16 cellular contexts compared by ENCODE assay signal in genomic region chr5:31161772-31162171, GRCh38. TPM values are rescaled to one million over a fixed set of nuclear protein-coding genes. Genes with fewer than 3 reads are reported as not detected.
DNase-seq lines count a peak whose midpoint lies in the region; ATAC-seq, FAIRE-seq and TF ChIP-seq lines count a peak whose summit lies in the region.
"Had no signal": no experiment of that assay in that cellular context is flagged by ENCODE, and none has a peak within 500 bp of the region (broad histone marks: within the 10 kb centered on the region; RNA-seq: fewer than 3 reads in every experiment).

No MANE protein-coding gene starts in this region.

- FAIRE-seq in HTR-8/SVneo (lab: Jason Lieb, UNC), result peak; percentile 38
- peak; percentile 10 for FAIRE-seq in colon (lab: Jason Lieb, UNC)
- no peak for FAIRE-seq in kidney (lab: Jason Lieb, UNC)
- FAIRE-seq: endothelial cell of umbilical vein had no signal

- DNase-seq in HTR-8/SVneo (ENCODE audit: insufficient read length, low spot score) (peak; percentile 17), kidney (no peak), retina (peak; percentile 44), OCI-M1 (lab: John Stamatoyannopoulos, UW) (no peak), superior temporal gyrus (ENCODE audit: extremely low spot score) (no peak)
- DNase-seq in naive thymus-derived CD4-positive, alpha-beta T cell, result no peak
- DNase-seq: activated naive CD4-positive, alpha-beta T cell treated with anti-CD3 and anti-CD28 coated beads, Interleukin-2, amount 10 ng/mL, durations not matched to agents 7 days and 5 days; H7; Kasumi-1; left ventricle myocardium superior; NCI-H146 had no signal

- H3K9me3 ChIP-seq in kidney (ENCODE audit: control insufficient read depth in 1 of 2, low read length in 2 of 2), result no peaks in the 10 kb centered on the region
- H3K9me3 ChIP-seq in naive thymus-derived CD4-positive, alpha-beta T cell (ENCODE audit: control insufficient read depth in 2 of 3, low read length in 3 of 3), result no peaks in the 10 kb centered on the region

- no peak overlapping the region for H3K27ac ChIP-seq in kidney (ENCODE audit: low read depth in 2 of 2, low read length in 2 of 2)
- H3K27ac ChIP-seq in naive thymus-derived CD4-positive, alpha-beta T cell (ENCODE audit: low read depth, low read length), result no peak overlapping the region

- H3K4me3 ChIP-seq in kidney (ENCODE audit: low read length in 2 of 2), result peak overlapping the region; percentile 39 to 53
- no peak overlapping the region for H3K4me3 ChIP-seq in naive thymus-derived CD4-positive, alpha-beta T cell (ENCODE audit: low read length)

- peaks cover 0 to 2% (median 0%) of the 10 kb centered on the region in 7 donors for H3K4me1 Mint-ChIP-seq in naive thymus-derived CD4-positive, alpha-beta T cell
- H3K4me1 Mint-ChIP-seq: activated naive CD4-positive, alpha-beta T cell treated with anti-CD3 and anti-CD28 coated beads, Interleukin-2, amount 10 ng/mL, durations not matched to agents 7 days and 5 days had no signal

- CTCF ChIA-PET in naive thymus-derived CD4-positive, alpha-beta T cell (lab: Charles Lee), result no interaction called here

- no peaks in the 10 kb centered on the region for H3K27me3 ChIP-seq in naive thymus-derived CD4-positive, alpha-beta T cell (ENCODE audit: control insufficient read depth in 2 of 2, insufficient read depth in 2 of 2, low read length in 2 of 2)

- no peak overlapping the region for H3K9ac ChIP-seq in kidney (ENCODE audit: low read length in 2 of 2)

- no peak overlapping the region for H3K4me3 Mint-ChIP-seq in naive thymus-derived CD4-positive, alpha-beta T cell
- H3K4me3 Mint-ChIP-seq: activated naive CD4-positive, alpha-beta T cell treated with anti-CD3 and anti-CD28 coated beads, Interleukin-2, amount 10 ng/mL, durations not matched to agents 7 days and 5 days had no signal

- peaks cover 0 to 5% (median 0%) of the 10 kb centered on the region in 11 donors for H3K9me3 Mint-ChIP-seq in naive thymus-derived CD4-positive, alpha-beta T cell
- H3K9me3 Mint-ChIP-seq: activated naive CD4-positive, alpha-beta T cell treated with anti-CD3 and anti-CD28 coated beads, Interleukin-2, amount 10 ng/mL, durations not matched to agents 7 days and 5 days had no signal

- no peak for ATAC-seq in naive thymus-derived CD4-positive, alpha-beta T cell
- no peak for ATAC-seq in HG02981 (IDR thresholded peaks at IDR 0.05; ENCODE audit: unreplicated experiment)
- ATAC-seq: left ventricle myocardium superior, SK-N-SH treated with all-trans-retinoic acid at 6 μM for 48 hours had no signal

- no peak overlapping the region for H3K27ac Mint-ChIP-seq in naive thymus-derived CD4-positive, alpha-beta T cell
- H3K27ac Mint-ChIP-seq: activated naive CD4-positive, alpha-beta T cell treated with anti-CD3 and anti-CD28 coated beads, Interleukin-2, amount 10 ng/mL, durations not matched to agents 7 days and 5 days had no signal

- peaks cover 0 to 3% of the 10 kb centered on the region in 2 donors for H3K4me1 ChIP-seq in kidney (ENCODE audit: control insufficient read depth in 1 of 2, insufficient read depth in 1 of 2, low read depth in 1 of 2, low read length in 2 of 2)
- H3K4me1 ChIP-seq in naive thymus-derived CD4-positive, alpha-beta T cell (ENCODE audit: control insufficient read depth in 2 of 2, insufficient read depth in 2 of 2, low read length in 2 of 2), result no peaks in the 10 kb centered on the region

- intact Hi-C loops in kidney (cut with DNase I), result no loop called here
- intact Hi-C loops in naive thymus-derived CD4-positive, alpha-beta T cell (cut with micrococcal nuclease), result no loop called here

- H3K36me3 Mint-ChIP-seq in naive thymus-derived CD4-positive, alpha-beta T cell, result no peaks in the 10 kb centered on the region
- H3K36me3 Mint-ChIP-seq: activated naive CD4-positive, alpha-beta T cell treated with anti-CD3 and anti-CD28 coated beads, Interleukin-2, amount 10 ng/mL, durations not matched to agents 7 days and 5 days had no signal

- POLR2A ChIA-PET in naive thymus-derived CD4-positive, alpha-beta T cell (lab: Charles Lee), result no interaction called here

- no peak for TF ChIP-seq CTCF in kidney (IDR thresholded peaks at IDR 0.05; ENCODE audit: borderline replicate concordance, extremely low read depth, insufficient read depth)

- H3K27me3 Mint-ChIP-seq in naive thymus-derived CD4-positive, alpha-beta T cell, result peaks cover 0 to 4% (median 0%) of the 10 kb centered on the region in 5 donors
- H3K27me3 Mint-ChIP-seq: activated naive CD4-positive, alpha-beta T cell treated with anti-CD3 and anti-CD28 coated beads, Interleukin-2, amount 10 ng/mL, durations not matched to agents 7 days and 5 days had no signal

- H3K36me3 ChIP-seq in kidney (ENCODE audit: control insufficient read depth in 1 of 2, insufficient read depth in 2 of 2, low read length in 2 of 2), result no peaks in the 10 kb centered on the region
- no peaks in the 10 kb centered on the region for H3K36me3 ChIP-seq in naive thymus-derived CD4-positive, alpha-beta T cell (ENCODE audit: control insufficient read depth in 2 of 3, insufficient read depth in 3 of 3, low read length in 3 of 3)

RNA-seq across cellular contexts. Expression of gene CDH6, which starts 31.7 kb away (rescaled TPM):
- total RNA-seq in kidney, result 196 TPM
- 21.8 TPM for polyA plus RNA-seq in kidney (ENCODE audit: insufficient read depth, low read depth, low replicate concordance)
- not detected for total RNA-seq in naive thymus-derived CD4-positive, alpha-beta T cell
- polyA plus RNA-seq in naive thymus-derived CD4-positive, alpha-beta T cell, result not detected
- total RNA-seq: endothelial cell of umbilical vein, OCI-LY7 had no signal

Comparison
In these comparisons a context has a peak if more than half of its experiments do, and no peak if none do; other contexts are left out.
1. DNase-seq: peak in HTR-8/SVneo (single experiment) and retina (single experiment); none in kidney (single experiment), naive thymus-derived CD4-positive, alpha-beta T cell (0 of 9), OCI-M1 (single experiment) and superior temporal gyrus (single experiment).
2. RNA of gene CDH6, which starts 31.7 kb away (total RNA-seq): 196 TPM in kidney (single experiment); not detected in naive thymus-derived CD4-positive, alpha-beta T cell; every median in the first group is over 100 times any median in the second.